In the genomic region with DNA sequence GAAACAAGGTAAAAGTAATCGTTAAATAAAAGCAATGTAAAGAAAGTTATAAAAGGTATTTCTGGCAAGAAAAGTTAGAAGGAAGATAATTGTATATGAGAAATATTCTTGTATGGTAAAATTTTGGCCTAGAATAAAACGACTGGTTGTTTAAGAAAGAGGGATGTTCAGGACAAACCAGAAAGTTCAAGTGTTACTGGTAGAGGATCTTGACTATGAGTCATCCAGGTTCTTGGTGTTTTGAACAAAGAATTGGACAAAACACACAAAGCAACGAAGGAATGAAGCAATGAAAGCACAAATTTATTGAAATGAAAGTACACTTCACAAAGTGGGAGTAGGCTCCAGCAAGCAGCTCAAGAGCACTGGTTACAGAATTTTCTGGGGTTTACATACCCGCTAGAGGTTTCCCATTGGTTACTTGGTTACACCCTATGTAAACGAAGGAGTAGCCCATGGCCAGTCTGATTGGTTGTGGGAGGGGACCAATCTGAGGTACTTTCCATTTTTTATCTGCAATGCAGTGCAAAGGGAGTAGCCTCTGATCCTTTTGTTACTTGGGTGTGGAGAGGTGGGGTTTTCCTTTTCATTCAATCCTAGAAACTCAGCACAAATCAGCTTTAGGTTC, we compare ENCODE assay signal across 21 cellular contexts. TPM values are rescaled to one million over a fixed set of nuclear protein-coding genes. Genes with fewer than 3 reads are reported as not detected.
DNase-seq lines count a peak whose midpoint lies in the region; ATAC-seq and TF ChIP-seq lines count a peak whose summit lies in the region.
"Had no signal": no experiment of that assay in that cellular context is flagged by ENCODE, and none has a peak within 500 bp of the region (broad histone marks: within the 10 kb centered on the region; RNA-seq: fewer than 3 reads in every experiment).

No MANE protein-coding gene starts in this region.

- POLR2A ChIA-PET in T-cell (lab: Charles Lee) = no interaction called here

- peak; percentile 37 for ATAC-seq in activated T-helper 17 cell treated with anti-CD3 and anti-CD28 coated beads, Interleukin-2, amount 50 U/mL, for 72 hours (replicated peaks)
- ATAC-seq in T-cell (replicated peaks in 1 of 4) (no peak), HG02798 (IDR thresholded peaks at IDR 0.05; ENCODE audit: poor library complexity, unreplicated experiment) (no peak)
- ATAC-seq: HepG2 had no signal

- H3K27ac ChIP-seq in esophagus squamous epithelium = peak overlapping the region; percentile 3 to 74 (median 58)
- peak overlapping the region; percentile 82 to 90 (median 89) for H3K27ac ChIP-seq in thyroid gland
- H3K27ac ChIP-seq: KMS-11, SK-N-MC had no signal

- WGBS in esophagus squamous epithelium, 2 donors = 56 to 72% methylated on average over 5 of the region's 5 CpGs
- 44 to 71% methylated on average over 5 of the region's 5 CpGs for WGBS in thyroid gland, 2 donors

- H3K4me3 Mint-ChIP-seq in activated T-helper 17 cell treated with anti-CD3 and anti-CD28 coated beads, Interleukin-2, amount 50 U/mL, for 72 hours = no peak overlapping the region
- no peak overlapping the region for H3K4me3 Mint-ChIP-seq in T-cell
- H3K4me3 Mint-ChIP-seq: CD4-positive, alpha-beta T cell had no signal

- peaks cover 66% of the 10 kb centered on the region for H3K36me3 Mint-ChIP-seq in activated T-helper 17 cell treated with anti-CD3 and anti-CD28 coated beads, Interleukin-2, amount 50 U/mL, for 72 hours (ENCODE audit: low read depth)
- peaks cover 36% of the 10 kb centered on the region for H3K36me3 Mint-ChIP-seq in T-cell

- H3K36me3 ChIP-seq in esophagus squamous epithelium = peaks cover 0 to 66% (median 0%) of the 10 kb centered on the region in 3 donors
- peaks cover 0 to 3% of the 10 kb centered on the region in 2 donors for H3K36me3 ChIP-seq in thyroid gland

- intact Hi-C loops in esophagus squamous epithelium (cut with DNase I) (no loop called here), thyroid gland (cut with DNase I) (no loop called here)

- TF ChIP-seq CTCF in esophagus squamous epithelium (IDR thresholded peaks at IDR 0.05) (no peak), thyroid gland (IDR thresholded peaks at IDR 0.05) (no peak)

- DNase-seq in NCI-H748 (lab: John Stamatoyannopoulos, UW; ENCODE audit: unreplicated experiment) (peak; percentile 6), NCI-H748 treated with DMSO at 0.1 percent for 48 hours (lab: John Stamatoyannopoulos, UW) (no peak), esophagus squamous epithelium (lab: John Stamatoyannopoulos, UW) (no peak), thyroid gland (no peak), DMS153 (lab: John Stamatoyannopoulos, UW) (no peak), T-cell (no peak)
- DNase-seq: 8988T; CD4-positive, alpha-beta T cell; DMS79; NCI-H1092; NCI-H1436 treated with DMSO at 0.1 percent for 48 hours; NCI-H2029; NCI-H446 treated with DMSO at 0.1 percent for 48 hours; NCI-H69; NK-92 treated with Interleukin-12 subunit alpha and Interleukin-12 subunit beta, amount 100 ng/mL, for 24 hours; Right ventricle myocardium superior had no signal

- H3K4me1 Mint-ChIP-seq in activated T-helper 17 cell treated with anti-CD3 and anti-CD28 coated beads, Interleukin-2, amount 50 U/mL, for 72 hours = no peaks in the 10 kb centered on the region
- no peaks in the 10 kb centered on the region for H3K4me1 Mint-ChIP-seq in T-cell

- H3K9me3 ChIP-seq in esophagus squamous epithelium (peaks cover 0 to 6% (median 0%) of the 10 kb centered on the region in 3 donors), thyroid gland (no peaks in the 10 kb centered on the region)

- peaks cover 6% of the 10 kb centered on the region for H3K9me3 Mint-ChIP-seq in activated T-helper 17 cell treated with anti-CD3 and anti-CD28 coated beads, Interleukin-2, amount 50 U/mL, for 72 hours
- H3K9me3 Mint-ChIP-seq in T-cell = peaks cover 0 to 14% (median 3%) of the 10 kb centered on the region in 3 donors
- H3K9me3 Mint-ChIP-seq: CD4-positive, alpha-beta T cell had no signal

- H3K4me1 ChIP-seq in esophagus squamous epithelium (peaks cover 0 to 16% (median 0%) of the 10 kb centered on the region in 3 donors), thyroid gland (peaks cover 6 to 17% of the 10 kb centered on the region in 2 donors)

- H3K27me3 Mint-ChIP-seq in activated T-helper 17 cell treated with anti-CD3 and anti-CD28 coated beads, Interleukin-2, amount 50 U/mL, for 72 hours = no peaks in the 10 kb centered on the region
- H3K27me3 Mint-ChIP-seq in T-cell = no peaks in the 10 kb centered on the region
- H3K27me3 Mint-ChIP-seq: CD4-positive, alpha-beta T cell had no signal

- CTCF ChIA-PET in T-cell (lab: Charles Lee) = no interaction called here

- H3K4me3 ChIP-seq in esophagus squamous epithelium (no peak overlapping the region), thyroid gland (replicated peaks in 1 of 3) (no peak overlapping the region)
- H3K4me3 ChIP-seq: SK-N-MC had no signal

- H3K27ac Mint-ChIP-seq in activated T-helper 17 cell treated with anti-CD3 and anti-CD28 coated beads, Interleukin-2, amount 50 U/mL, for 72 hours = no peak overlapping the region
- H3K27ac Mint-ChIP-seq in T-cell = no peak overlapping the region
- H3K27ac Mint-ChIP-seq: CD4-positive, alpha-beta T cell had no signal

- TF ChIP-seq POLR2A in esophagus squamous epithelium (IDR thresholded peaks at IDR 0.05) (no peak), thyroid gland (IDR thresholded peaks at IDR 0.05) (peak in 1 of 2 donors; percentile 21)

- H3K27me3 ChIP-seq in esophagus squamous epithelium = no peaks in the 10 kb centered on the region
- no peaks in the 10 kb centered on the region for H3K27me3 ChIP-seq in thyroid gland

RNA-seq across cellular contexts. Expression of a gene that starts 22.4 kb away (rescaled TPM):
- total RNA-seq in activated T-helper 17 cell treated with anti-CD3 and anti-CD28 coated beads, Interleukin-2, amount 50 U/mL, for 72 hours = 100 to 1,000 TPM; 152 to 222 TPM
- 100 to 1,000 TPM in 2 of 4 donors, 10 to 100 TPM in 2; 79.2 to 125 (median 97.3) TPM for total RNA-seq in esophagus squamous epithelium
- 10 to 100 TPM; 59.7 to 79.2 (median 72.9) TPM for total RNA-seq in thyroid gland
- total RNA-seq in T-cell = 100 to 1,000 TPM in 4 of 5 donors, 10 to 100 TPM in 1; 78.8 to 121 (median 114) TPM
